In the genomic region with DNA sequence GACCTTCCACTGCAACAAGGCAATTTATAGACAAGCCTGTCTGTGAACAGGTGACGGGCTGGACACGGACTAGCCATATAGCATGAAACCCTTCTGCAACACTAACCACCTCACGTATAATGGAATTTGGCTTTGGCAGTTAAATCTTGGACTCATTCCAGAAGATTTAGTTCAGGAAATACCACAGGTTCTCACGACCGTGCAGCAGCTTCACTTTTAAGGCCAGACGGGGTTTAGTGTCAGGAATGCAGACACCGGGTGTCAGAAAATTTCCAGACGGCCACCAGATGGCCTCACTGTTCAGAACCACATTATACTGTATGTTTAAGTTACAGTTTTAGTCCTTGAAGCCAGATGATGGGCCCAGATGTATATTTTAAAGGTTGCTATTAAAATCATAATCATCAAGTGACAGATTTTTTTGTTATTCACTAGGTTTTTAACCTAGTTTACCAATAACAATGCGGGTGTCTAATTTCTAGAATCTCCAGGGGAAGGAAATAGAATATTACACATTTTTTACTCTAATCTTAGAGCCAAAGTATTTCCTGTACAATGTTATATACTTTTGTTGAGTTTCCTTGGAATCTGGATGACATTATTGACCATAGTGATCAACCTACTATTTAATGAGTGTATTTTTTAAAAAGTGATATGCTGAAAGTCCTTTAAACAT, we compare ENCODE assay signal across 8 cellular contexts.
DNase-seq lines count a peak whose midpoint lies in the region; ATAC-seq and TF ChIP-seq lines count a peak whose summit lies in the region.

No MANE protein-coding gene starts in this region.

- H3K36me3 Mint-ChIP-seq in MCF 10A (ENCODE audit: insufficient read depth, unreplicated experiment): no peaks in the 10 kb centered on the region

- intact Hi-C loops in MCF 10A (cut with micrococcal nuclease): loop anchor here (1.0 to 2.0 kb wide), 4 partner anchors 16 to 91 kb away; no protein-coding TSS in a partner anchor

- H3K27ac Mint-ChIP-seq in MCF 10A (ENCODE audit: low read depth, unreplicated experiment): no peak overlapping the region

- H3K27me3 Mint-ChIP-seq in MCF 10A (ENCODE audit: insufficient read depth, unreplicated experiment): no peaks in the 10 kb centered on the region

- DNase-seq in SIG-M5 treated with dmso at 0.1 percent for 504 hours (lab: John Stamatoyannopoulos, UW; ENCODE audit: unreplicated experiment): peak; percentile 70
- DNase-seq in SIG-M5 (lab: John Stamatoyannopoulos, UW): no peak
- DNase-seq in NCI-H1694 (lab: John Stamatoyannopoulos, UW): peak; percentile 75
- peak; percentile 15 for DNase-seq in T-helper 9 cell
- DNase-seq in MCF 10A (ENCODE audit: unreplicated experiment): peak; percentile 95
- peak; percentile 83 for DNase-seq in inferior parietal cortex (ENCODE audit: extremely low spot score)
- DNase-seq in stimulated activated CD4-positive, alpha-beta T cell treated with anti-CD3 and anti-CD28 coated beads, Interleukin-15, amount 100 ng/mL, for 48 hours (ENCODE audit: low read depth in 2 of 2): peak; percentile 15 to 38

- ATAC-seq in HG02870 (IDR thresholded peaks at IDR 0.05; ENCODE audit: unreplicated experiment): peak; percentile 93

- H3K4me1 Mint-ChIP-seq in MCF 10A (ENCODE audit: insufficient read depth, unreplicated experiment): peaks cover 16% of the 10 kb centered on the region

- H3K9me3 Mint-ChIP-seq in MCF 10A (ENCODE audit: unreplicated experiment): no peaks in the 10 kb centered on the region

- no TSS peak for BruUV-seq in MCF 10A (replicated peaks; lab: Mats Ljungman, UMichigan)

- peak; percentile 74 for TF ChIP-seq CTCF in MCF 10A (IDR thresholded peaks at IDR 0.05; ENCODE audit: unreplicated experiment)

- POLR2A ChIA-PET in MCF 10A (lab: Yijun Ruan, JAX): interaction anchor here (1.3 to 2.7 kb wide), 3 partner anchors 15 to 91 kb away, joined by 4 to 13 read pairs (median 11); a partner anchor contains a TSS

- CTCF ChIA-PET in MCF 10A (lab: Yijun Ruan, JAX): interaction anchor here (0.5 to 6.1 kb wide), 27 partner anchors 13 to 1840 kb away, joined by 3 to 52 read pairs (median 4); a partner anchor contains a TSS

- no peak overlapping the region for H3K4me3 Mint-ChIP-seq in MCF 10A (ENCODE audit: unreplicated experiment)
